In the genomic region with DNA sequence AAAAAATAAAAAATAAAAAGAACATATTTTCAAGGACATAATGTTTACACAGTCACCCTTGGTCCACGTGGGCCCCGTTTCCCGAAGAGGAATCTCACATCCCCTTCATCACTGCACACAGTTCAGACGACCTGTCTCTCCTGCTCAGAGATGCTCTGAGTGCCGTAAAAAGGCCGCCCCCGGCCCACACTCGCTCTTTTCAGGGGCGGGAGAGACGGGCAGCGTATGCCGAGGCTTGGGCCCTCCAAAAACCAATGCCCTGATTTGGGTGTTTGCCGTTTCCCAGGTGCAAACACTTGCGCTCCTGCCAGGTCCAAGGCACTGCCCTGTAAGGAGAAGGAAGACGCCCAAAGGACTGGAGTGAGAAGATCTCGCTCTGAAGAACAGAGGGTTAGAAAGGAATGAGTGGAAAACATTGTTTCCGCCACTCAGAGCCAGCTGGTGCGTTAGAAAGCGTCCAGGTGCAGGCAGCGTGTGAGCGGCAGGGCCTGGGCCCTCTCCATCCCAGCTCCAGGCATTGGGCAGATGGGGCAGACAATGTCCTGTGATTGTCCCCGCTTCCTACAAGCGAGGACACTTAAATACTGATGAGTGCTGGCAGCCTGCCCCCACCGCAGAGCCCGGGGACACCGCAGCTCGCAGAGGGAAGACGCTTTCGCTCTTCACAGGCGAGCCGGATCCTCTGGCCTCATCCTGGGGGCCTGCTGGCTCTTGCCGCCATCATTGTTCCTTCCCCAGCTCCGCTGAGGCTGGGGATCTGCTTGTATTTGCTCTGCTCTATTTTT, we compare ENCODE assay signal across 28 cellular contexts.
"Had no signal": no experiment of that assay in that cellular context is flagged by ENCODE, and none has a peak within 500 bp of the region (broad histone marks: within the 10 kb centered on the region; RNA-seq: fewer than 3 reads in every experiment).

No MANE protein-coding gene starts in this region.

- H3K4me1 ChIP-seq: body of pancreas, left lung, sigmoid colon, thyroid gland, upper lobe of left lung had no signal

- H3K9me3 ChIP-seq: body of pancreas, heart right ventricle, left lung, mucosa of descending colon, neutrophil, sigmoid colon, stomach, thyroid gland, upper lobe of left lung had no signal

- H3K36me3 ChIP-seq: neutrophil had no signal

- H3K4me3 Mint-ChIP-seq: activated naive CD8-positive, alpha-beta T cell; effector memory CD8-positive, alpha-beta T cell; nephron; stimulated activated naive B cell treated with anti-CD40 and anti-IgM and Interleukin-4, amounts not matched to agents 10 μg/mL and 1 μg/mL and 100 μg/mL, for 72 hours had no signal

- DNase-seq: activated CD4-positive, alpha-beta T cell treated with anti-CD3 and anti-CD28 coated beads for 48 hours; activated CD4-positive, alpha-beta T cell treated with anti-CD3 and anti-CD28 coated beads, Interleukin-2, amount 50 U/mL, for 48 hours; activated CD8-positive, alpha-beta memory T cell treated with anti-CD3 and anti-CD28 coated beads for 24 hours; activated T-cell treated with anti-CD3 and anti-CD28 coated beads, Interleukin-2, amount 50 U/mL, for 1 hour; anterior cingulate cortex; body of pancreas; cortex of kidney; effector memory CD8-positive, alpha-beta T cell; foreskin fibroblast; heart right ventricle; left lung; sigmoid colon; small intestine; stimulated activated CD4-positive, alpha-beta T cell treated with anti-CD3 and anti-CD28 coated beads, Interleukin-1b, Interleukin-23, amount 100 ng/mL, for 48 hours; stimulated activated naive B cell treated with anti-CD40 and anti-IgM and Interleukin-4, amounts not matched to agents 10 μg/mL and 1 μg/mL and 100 μg/mL, for 72 hours; stomach; T-helper 9 cell; thyroid gland; upper lobe of left lung had no signal

- H3K27ac ChIP-seq: body of pancreas, heart right ventricle, left lung, neutrophil, sigmoid colon, stomach, thyroid gland, upper lobe of left lung, VCaP had no signal

- ATAC-seq: activated CD4-positive, CD25-positive, alpha-beta regulatory T cell treated with anti-CD3 and anti-CD28 coated beads, Interleukin-2, amount 50 U/mL, for 24 hours; body of pancreas; effector memory CD8-positive, alpha-beta T cell; esophagus mucosa; heart right ventricle; left lung; mucosa of descending colon; stimulated activated naive B cell treated with anti-CD40 and anti-IgM and Interleukin-4, amounts not matched to agents 10 μg/mL and 1 μg/mL and 100 μg/mL, for 72 hours had no signal

- H3K27me3 ChIP-seq: body of pancreas, heart right ventricle, left lung, neutrophil, sigmoid colon, stomach, thyroid gland, upper lobe of left lung had no signal

- H3K4me3 ChIP-seq: body of pancreas, heart right ventricle, left lung, lung, mucosa of descending colon, sigmoid colon, stomach, thyroid gland, upper lobe of left lung had no signal

- H3K27ac Mint-ChIP-seq: activated naive CD8-positive, alpha-beta T cell; nephron; stimulated activated naive B cell treated with anti-CD40 and anti-IgM and Interleukin-4, amounts not matched to agents 10 μg/mL and 1 μg/mL and 100 μg/mL, for 72 hours had no signal

- H3K27me3 Mint-ChIP-seq: activated naive CD8-positive, alpha-beta T cell; effector memory CD8-positive, alpha-beta T cell; progenitor cell of endocrine pancreas; stimulated activated naive B cell treated with anti-CD40 and anti-IgM and Interleukin-4, amounts not matched to agents 10 μg/mL and 1 μg/mL and 100 μg/mL, for 72 hours had no signal

- H3K36me3 Mint-ChIP-seq: activated naive CD8-positive, alpha-beta T cell had no signal

- H3K9me3 Mint-ChIP-seq: effector memory CD8-positive, alpha-beta T cell; nephron; stimulated activated naive B cell treated with anti-CD40 and anti-IgM and Interleukin-4, amounts not matched to agents 10 μg/mL and 1 μg/mL and 100 μg/mL, for 72 hours had no signal

- H3K4me1 Mint-ChIP-seq: stimulated activated naive B cell treated with anti-CD40 and anti-IgM and Interleukin-4, amounts not matched to agents 10 μg/mL and 1 μg/mL and 100 μg/mL, for 72 hours had no signal
